Comparison of ENCODE assay signal across 19 cellular contexts in the genomic region with DNA sequence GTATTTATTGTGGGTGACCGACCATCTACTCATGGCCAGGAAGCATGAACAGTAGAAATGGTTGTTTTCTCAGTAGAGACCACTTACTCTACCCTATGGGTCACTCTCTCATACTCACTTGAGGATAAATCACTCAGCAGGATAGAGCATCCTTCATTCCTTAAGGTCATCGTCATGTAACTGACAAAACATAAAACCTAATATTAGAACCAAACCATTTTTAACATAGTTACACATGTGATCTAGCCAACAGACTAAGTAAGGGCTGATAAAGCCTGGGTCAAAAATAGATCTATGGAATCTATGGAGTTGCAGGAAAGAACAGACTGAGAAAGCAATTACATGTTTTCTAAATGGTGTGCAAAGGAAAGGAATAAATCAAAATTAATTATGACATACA.
DNase-seq lines count a peak whose midpoint lies in the region; ATAC-seq, FAIRE-seq and TF ChIP-seq lines count a peak whose summit lies in the region.
"Had no signal": no experiment of that assay in that cellular context is flagged by ENCODE, and none has a peak within 500 bp of the region (broad histone marks: within the 10 kb centered on the region; RNA-seq: fewer than 3 reads in every experiment).

No MANE protein-coding gene starts in this region.

- H3K4me1 ChIP-seq in heart right ventricle (peaks cover 0 to 26% (median 5%) of the 10 kb centered on the region in 9 donors), right cardiac atrium (ENCODE audit: control insufficient read depth, insufficient read depth, low read length) (no peaks in the 10 kb centered on the region)
- H3K4me1 ChIP-seq: BLaER1, HAP-1 had no signal

- intact Hi-C loops in Right ventricle myocardium inferior (cut with DNase I) (loop anchor here (10.0 kb wide), 2 partner anchors 527 to 723 kb away; no protein-coding TSS in a partner anchor), cardiac septum (cut with DNase I) (no loop called here), heart right ventricle (cut with DNase I) (no loop called here), right cardiac atrium (cut with DNase I) (no loop called here)

- H3K9me3 ChIP-seq in heart right ventricle (peaks cover 0 to 4% (median 0%) of the 10 kb centered on the region in 11 donors), right cardiac atrium (ENCODE audit: control insufficient read depth, low read length) (no peaks in the 10 kb centered on the region)
- H3K9me3 ChIP-seq: BLaER1 had no signal

- H3K27me3 ChIP-seq in heart right ventricle: no peaks in the 10 kb centered on the region
- H3K27me3 ChIP-seq in right cardiac atrium (ENCODE audit: control insufficient read depth, insufficient read depth): no peaks in the 10 kb centered on the region
- H3K27me3 ChIP-seq: BLaER1 had no signal

- DNase-seq in Right ventricle myocardium inferior (ENCODE audit: missing footprints) (no peak), cardiac septum (ENCODE audit: low spot score) (no peak), heart right ventricle (no peak), right cardiac atrium (no peak), NCI-H510A (lab: John Stamatoyannopoulos, UW) (no peak), HTR-8/SVneo (ENCODE audit: insufficient read length, low spot score) (no peak)
- DNase-seq: CD4-positive, alpha-beta memory T cell; DMS 273 treated with DMSO at 0.1 percent for 48 hours; DMS53; DND-41; GM23248 had no signal

- WGBS in heart right ventricle, 2 donors: 39 to 43% methylated on average over 2 of the region's 2 CpGs
- WGBS in right cardiac atrium: 44% methylated on average over 2 of the region's 2 CpGs

- no peaks in the 10 kb centered on the region for H3K36me3 ChIP-seq in heart right ventricle
- H3K36me3 ChIP-seq: BLaER1, HAP-1 had no signal

- TF ChIP-seq CTCF in heart right ventricle (IDR thresholded peaks at IDR 0.05): no peak

- ATAC-seq in Right ventricle myocardium inferior (peak; percentile 74), heart right ventricle (peak; percentile 63 to 93 (median 72)), right cardiac atrium (peak; percentile 37 to 63), HG02884 (IDR thresholded peaks at IDR 0.05; ENCODE audit: unreplicated experiment) (no peak)
- ATAC-seq: HepG2 had no signal

- peak overlapping the region in 7 of 10 donors; percentile 22 to 72 (median 51) for H3K27ac ChIP-seq in heart right ventricle
- no peak overlapping the region for H3K27ac ChIP-seq in right cardiac atrium (ENCODE audit: low read length)
- H3K27ac ChIP-seq: 22Rv1, BLaER1, GM23248 had no signal

- H3K4me3 ChIP-seq in heart right ventricle (no peak overlapping the region), right cardiac atrium (ENCODE audit: low read length) (no peak overlapping the region)
- H3K4me3 ChIP-seq: BLaER1, GM23248, HAP-1 had no signal

- FAIRE-seq in HTR-8/SVneo (lab: Jason Lieb, UNC): no peak
- FAIRE-seq: G401.6, GM12891, GM19239, HepG2 had no signal
